8 cellular contexts compared by ENCODE assay signal in the genomic region with DNA sequence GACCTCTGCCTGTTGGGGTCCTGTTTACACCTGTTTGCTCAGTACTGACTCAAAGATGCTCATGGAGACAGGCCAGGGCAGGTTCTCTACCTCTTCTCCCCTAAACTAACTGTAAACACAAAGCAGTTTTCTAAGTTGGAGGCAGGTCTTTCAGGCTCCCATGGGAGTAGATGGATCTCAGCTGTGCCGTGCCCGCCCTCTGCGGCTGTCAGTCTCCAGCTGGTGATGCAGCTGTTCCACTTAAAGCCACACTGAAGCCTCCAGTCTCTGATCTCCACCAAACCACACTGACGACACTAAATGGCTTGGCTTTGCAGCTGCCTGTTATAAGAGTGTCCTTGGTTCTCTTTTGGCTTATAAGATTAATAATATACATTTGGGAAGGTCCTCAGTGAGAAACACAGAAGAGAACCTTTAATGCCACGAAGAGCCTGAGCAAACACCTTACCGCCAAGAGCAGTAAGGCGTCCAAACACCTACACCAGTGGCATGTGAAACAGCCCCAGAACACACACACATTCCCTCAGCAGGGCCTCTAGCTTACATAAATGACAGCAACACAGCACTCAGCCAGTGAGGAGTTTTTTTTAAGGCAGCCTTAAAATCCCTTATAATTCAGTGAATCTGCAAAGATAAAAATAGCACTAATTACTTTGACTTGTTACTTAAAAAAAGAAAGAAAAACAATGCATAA.
DNase-seq lines count a peak whose midpoint lies in the region; ATAC-seq, FAIRE-seq and TF ChIP-seq lines count a peak whose summit lies in the region.

No MANE protein-coding gene starts in this region.

- no peaks in the 10 kb centered on the region for H3K9me3 ChIP-seq in GM12878 (replicated peaks; ENCODE audit: control insufficient read depth, insufficient read depth, low read length)

- H3K36me3 ChIP-seq in GM12878 (ENCODE audit: control insufficient read depth in 2 of 2, insufficient read depth in 2 of 2, low read length in 1 of 2), result no peaks in the 10 kb centered on the region

- peak overlapping the region; percentile 48 for H2AFZ ChIP-seq in GM12878 (ENCODE audit: control insufficient read depth, low read depth, low read length)

- POLR2A ChIA-PET in GM12878 (lab: Charles Lee) (interaction anchor here (0.6 to 5.1 kb wide), 10 partner anchors 9 to 100 kb away, joined by 3 to 35 read pairs (median 4); a partner anchor contains a TSS), HEK293T (lab: Yijun Ruan, JAX) (no interaction called here)

- no peaks in the 10 kb centered on the region for H3K27me3 ChIP-seq in GM12878 (replicated peaks in 1 of 2; ENCODE audit: control insufficient read depth in 2 of 2, insufficient read depth in 2 of 2, low read length in 1 of 2)

- H3K4me1 ChIP-seq in GM12878 (ENCODE audit: control insufficient read depth, insufficient read depth, low read length), result peaks cover 45% of the 10 kb centered on the region

- peaks cover 3% of the 10 kb centered on the region for H3K79me2 ChIP-seq in GM12878 (ENCODE audit: control insufficient read depth, insufficient read depth, low read length)

- peak; percentile 71 to 92; a peak in 3 of 4 replicates for TF ChIP-seq EP300 in GM12878 (IDR thresholded peaks at IDR 0.05; ENCODE audit: borderline replicate concordance in 1 of 2, control insufficient read depth in 1 of 2, low read depth in 2 of 2, low read length in 2 of 2)

- ATAC-seq in GM21423 (IDR thresholded peaks at IDR 0.05; ENCODE audit: unreplicated experiment) (peak; percentile 56), HG03558 (IDR thresholded peaks at IDR 0.05; ENCODE audit: extremely low read depth, unreplicated experiment) (peak; percentile 35), GM12878 (peak; percentile 77), SK-N-SH treated with all-trans-retinoic acid at 6 μM for 48 hours (no peak)

- WGBS in GM12878 (ENCODE audit: insufficient coverage, insufficient replicate concordance, low lambda C conversion rate, missing lambda C conversion rate), result 4% methylated on average over 7 of the region's 7 CpGs

- intact Hi-C loops in GM12878 (cut with micrococcal nuclease; ENCODE audit: unreplicated experiment), result loop anchor here (2.0 to 5.0 kb wide), 2 partner anchors 62 to 65 kb away; a partner anchor contains a TSS

- in situ Hi-C loops in GM12878 (cut with MboI), result no loop called here

- peak; percentile 44; the same call in 1 of the 2 replicates for TF ChIP-seq POLR2A in GM12878 (IDR thresholded peaks at IDR 0.05; ENCODE audit: low read depth, low read length)

- H3K9ac ChIP-seq in GM12878 (ENCODE audit: control insufficient read depth, insufficient read depth, low read length), result peak overlapping the region; percentile 36

- peak overlapping the region; percentile 4; the same call in 1 of the 2 replicates for H3K4me3 ChIP-seq in GM12878

- peak; percentile 91 for FAIRE-seq in GM18507 (lab: Jason Lieb, UNC)
- FAIRE-seq in GM12878 (lab: Jason Lieb, UNC), result no peak

- 0 out of 6 replicates have a peak, but pooled peaks of 1 of the 3 experiments have one; percentile 0 for TF ChIP-seq CTCF in GM12878 (IDR thresholded peaks at IDR 0.05 in 2 of 3, conservative IDR thresholded peaks at IDR 0.05 in 1 of 3; ENCODE audit: control insufficient read depth in 2 of 3, extremely low read depth in 1 of 3, insufficient read depth in 1 of 3, low read depth in 3 of 3, low read length in 3 of 3)

- DNase-seq in GM18507 (ENCODE audit: extremely low spot score, insufficient read length, low read depth) (peak; percentile 42), GM12878 (ENCODE audit: low read depth, low spot score) (peak; percentile 88), kidney glomerular epithelial cell (lab: John Stamatoyannopoulos, UW) (no peak), HEK293T (ENCODE audit: extremely low spot score) (no peak), NCI-H2196 (lab: John Stamatoyannopoulos, UW; ENCODE audit: unreplicated experiment) (no peak)

- RAD21 ChIA-PET in GM12878 (lab: Charles Lee; ENCODE audit: unreplicated experiment), result interaction anchor here (0.5 to 13.6 kb wide), 8 partner anchors 14 to 201 kb away, joined by 3 to 352 read pairs (median 38); no protein-coding TSS in a partner anchor

- H3K27ac ChIP-seq in GM12878 (ENCODE audit: control insufficient read depth, insufficient read depth), result peak overlapping the region; percentile 91

- SMC1A ChIA-PET in GM12878 (lab: Charles Lee; ENCODE audit: uncharacterized antibody, unreplicated experiment), result interaction anchor here (0.9 to 15.5 kb wide), 22 partner anchors 9 to 149 kb away, joined by 3 to 369 read pairs (median 4); a partner anchor contains a TSS

- CTCF ChIA-PET in GM12878 (lab: Yijun Ruan, JAX), result interaction anchor here (0.7 to 9.4 kb wide), 11 partner anchors 8 to 105 kb away, joined by 3 to 127 read pairs (median 12); no protein-coding TSS in a partner anchor
- CTCF ChIA-PET in HEK293T (lab: Yijun Ruan, JAX), result no interaction called here

- no TSS peak for BruUV-seq in GM12878 (replicated peaks; lab: Mats Ljungman, UMichigan)

- no peak for TF ChIP-seq RAD21 in GM12878 (IDR thresholded peaks at IDR 0.05; ENCODE audit: insufficient read depth, low read depth, low read length)

- no peaks in the 10 kb centered on the region for H4K20me1 ChIP-seq in GM12878 (ENCODE audit: control insufficient read depth, insufficient read depth)

- peak overlapping the region; percentile 84 for H3K4me2 ChIP-seq in GM12878 (ENCODE audit: control insufficient read depth, insufficient read depth)

TF ChIP-seq in GM12878, 131 proteins besides CTCF, POLR2A, EP300 and RAD21 (continues in another document):
- no peak for TF ChIP-seq JUND (IDR thresholded peaks at IDR 0.05; ENCODE audit: low read depth, low read length)

TF ChIP-seq in HEK293T, 16 proteins besides CTCF, POLR2A, EP300 and RAD21:
- TF ChIP-seq BHLHE40 (IDR thresholded peaks at IDR 0.05; ENCODE audit: borderline replicate concordance) (no peak), FOXA1 (IDR thresholded peaks at IDR 0.05) (no peak), TARDBP (IDR thresholded peaks at IDR 0.05) (no peak), NFRKB (IDR thresholded peaks at IDR 0.05) (no peak), LEF1 (IDR thresholded peaks at IDR 0.05; ENCODE audit: borderline replicate concordance) (no peak), ARNT (IDR thresholded peaks at IDR 0.05) (no peak), CTBP1 (IDR thresholded peaks at IDR 0.05; ENCODE audit: borderline replicate concordance) (no peak), SUZ12 (IDR thresholded peaks at IDR 0.05) (no peak)

TF ChIP-seq in SK-N-SH treated with all-trans-retinoic acid at 6 μM for 48 hours, 23 proteins besides CTCF, POLR2A, EP300 and RAD21:
- TF ChIP-seq ZNF70 (CRISPR knock-in tag; IDR thresholded peaks at IDR 0.05), result no peak
- TF ChIP-seq GLIS3 (CRISPR knock-in tag; IDR thresholded peaks at IDR 0.05), result no peak
- TF ChIP-seq ESRRG (CRISPR knock-in tag; IDR thresholded peaks at IDR 0.05), result no peak
- no peak for TF ChIP-seq ZFP3 (CRISPR knock-in tag; IDR thresholded peaks at IDR 0.05)
- TF ChIP-seq ZFP30 (CRISPR knock-in tag; IDR thresholded peaks at IDR 0.05), result no peak
- TF ChIP-seq TCF4 (CRISPR knock-in tag; IDR thresholded peaks at IDR 0.05; ENCODE audit: borderline replicate concordance), result no peak
- no peak for TF ChIP-seq ARNTL (CRISPR knock-in tag; IDR thresholded peaks at IDR 0.05; ENCODE audit: borderline replicate concordance, low read depth)
- TF ChIP-seq, protein P1, sequence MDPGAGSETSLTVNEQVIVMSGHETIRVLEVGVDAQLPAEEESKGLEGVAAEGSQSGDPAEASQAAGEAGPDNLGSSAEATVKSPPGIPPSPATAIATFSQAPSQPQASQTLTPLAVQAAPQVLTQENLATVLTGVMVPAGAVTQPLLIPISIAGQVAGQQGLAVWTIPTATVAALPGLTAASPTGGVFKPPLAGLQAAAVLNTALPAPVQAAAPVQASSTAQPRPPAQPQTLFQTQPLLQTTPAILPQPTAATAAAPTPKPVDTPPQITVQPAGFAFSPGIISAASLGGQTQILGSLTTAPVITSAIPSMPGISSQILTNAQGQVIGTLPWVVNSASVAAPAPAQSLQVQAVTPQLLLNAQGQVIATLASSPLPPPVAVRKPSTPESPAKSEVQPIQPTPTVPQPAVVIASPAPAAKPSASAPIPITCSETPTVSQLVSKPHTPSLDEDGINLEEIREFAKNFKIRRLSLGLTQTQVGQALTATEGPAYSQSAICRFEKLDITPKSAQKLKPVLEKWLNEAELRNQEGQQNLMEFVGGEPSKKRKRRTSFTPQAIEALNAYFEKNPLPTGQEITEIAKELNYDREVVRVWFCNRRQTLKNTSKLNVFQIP (CRISPR knock-in tag; IDR thresholded peaks at IDR 0.05; ENCODE audit: borderline replicate concordance, low read depth), result no peak
- no peak for TF ChIP-seq BACH2 (CRISPR knock-in tag; IDR thresholded peaks at IDR 0.05; ENCODE audit: borderline replicate concordance)
- TF ChIP-seq SNAI2 (CRISPR knock-in tag; IDR thresholded peaks at IDR 0.05), result no peak
- TF ChIP-seq ISL1 (CRISPR knock-in tag; IDR thresholded peaks at IDR 0.05), result no peak

Comparison
In these comparisons a context has a peak if more than half of its experiments do, and no peak if none do; other contexts are left out.
1. DNase-seq: peak in GM18507 (single experiment) and GM12878 (single experiment); none in kidney glomerular epithelial cell (single experiment), HEK293T (single experiment) and NCI-H2196 (single experiment).